In the genomic region with DNA sequence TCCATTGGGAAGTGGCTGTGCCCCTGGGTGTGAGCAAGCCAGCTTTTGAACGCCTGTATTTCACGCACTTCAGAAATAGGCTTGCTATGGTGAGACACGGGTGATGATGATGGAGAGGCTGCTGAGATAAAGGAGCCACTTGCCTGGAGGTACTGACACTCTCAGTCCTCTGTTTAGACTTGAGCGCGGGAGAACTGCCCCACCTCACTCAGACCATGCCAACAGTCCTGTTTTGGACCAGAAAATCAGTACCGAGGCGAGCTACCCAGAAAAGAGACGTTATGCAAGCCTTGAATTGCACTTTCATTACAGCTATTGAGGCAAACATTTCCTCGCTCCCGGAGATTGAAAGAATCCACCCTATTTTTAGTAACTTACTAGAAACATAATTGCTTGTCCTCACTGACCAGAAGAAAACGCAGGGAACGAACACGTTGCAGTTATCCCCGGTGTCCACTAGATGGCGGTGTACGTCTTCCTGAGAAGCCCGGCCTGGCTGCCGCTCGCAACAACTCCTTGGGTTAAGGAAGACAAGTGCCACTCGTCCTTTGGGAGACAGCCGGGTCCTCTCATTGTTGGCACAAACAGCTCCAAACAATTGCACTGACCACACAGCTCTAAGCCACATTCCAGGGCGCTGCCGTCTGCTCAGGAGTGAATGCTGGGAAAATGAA, we compare ENCODE assay signal across 8 cellular contexts.
A peak's percentile ranks its signal among the peaks of the same experiment; 100 is the strongest.
DNase-seq lines count a peak whose midpoint lies in the region; ATAC-seq and TF ChIP-seq lines count a peak whose summit lies in the region.

No MANE protein-coding gene starts in this region.

- H3K23ac ChIP-seq in trophoblast cell (ENCODE audit: low read length) = no peak overlapping the region

- ATAC-seq in SK-N-SH treated with all-trans-retinoic acid at 6 μM for 48 hours (peak; percentile 92), Right ventricle myocardium superior (ENCODE audit: poor library complexity) (peak; percentile 93)
- no peak for ATAC-seq in activated naive CD8-positive, alpha-beta T cell treated with anti-CD3 and anti-CD28 coated beads, Interleukin-2, amount 10 ng/mL, durations not matched to agents 7 days and 5 days (ENCODE audit: low read depth)

- no peak overlapping the region for H3K18ac ChIP-seq in trophoblast cell (ENCODE audit: low read length)

- DNase-seq in HAP-1 (ENCODE audit: low spot score in 2 of 2) (peak; percentile 80 to 90), MM.1S (peak; percentile 80), Right ventricle myocardium superior (peak; percentile 84), trophoblast cell (peak; percentile 71 to 90), type B pancreatic cell (ENCODE audit: extremely low spot score, unreplicated experiment) (peak; percentile 85)
- peak; percentile 60 for DNase-seq in activated naive CD8-positive, alpha-beta T cell treated with anti-CD3 and anti-CD28 coated beads, Interleukin-2, amount 10 ng/mL, durations not matched to agents 7 days and 5 days

- H3K9me3 ChIP-seq in DOHH2 (ENCODE audit: control insufficient read depth, insufficient read depth, low read length) (no peaks in the 10 kb centered on the region), HAP-1 (no peaks in the 10 kb centered on the region), MM.1S (replicated peaks; ENCODE audit: insufficient read depth, low read length) (no peaks in the 10 kb centered on the region), trophoblast cell (ENCODE audit: insufficient read depth, low read depth, low read length) (peaks cover 2% of the 10 kb centered on the region)

- H3K4me3 Mint-ChIP-seq in activated naive CD8-positive, alpha-beta T cell treated with anti-CD3 and anti-CD28 coated beads, Interleukin-2, amount 10 ng/mL, durations not matched to agents 7 days and 5 days = no peak overlapping the region
- peak overlapping the region; percentile 80 for H3K4me3 Mint-ChIP-seq in type B pancreatic cell

- POLR2A ChIA-PET in activated naive CD8-positive, alpha-beta T cell treated with anti-CD3 and anti-CD28 coated beads, Interleukin-2, amount 10 ng/mL, durations not matched to agents 7 days and 5 days (lab: Charles Lee) = no interaction called here

- no peaks in the 10 kb centered on the region for H3K9me3 Mint-ChIP-seq in activated naive CD8-positive, alpha-beta T cell treated with anti-CD3 and anti-CD28 coated beads, Interleukin-2, amount 10 ng/mL, durations not matched to agents 7 days and 5 days
- no peaks in the 10 kb centered on the region for H3K9me3 Mint-ChIP-seq in type B pancreatic cell

- no peaks in the 10 kb centered on the region for H3K4me1 ChIP-seq in DOHH2 (ENCODE audit: control insufficient read depth, low read length)
- H3K4me1 ChIP-seq in HAP-1 = peaks cover 34% of the 10 kb centered on the region
- no peaks in the 10 kb centered on the region for H3K4me1 ChIP-seq in MM.1S (ENCODE audit: low read length)
- peaks cover 8% of the 10 kb centered on the region in 2 experiments for H3K4me1 ChIP-seq in trophoblast cell (ENCODE audit: control insufficient read depth in 1 of 2, insufficient read depth in 2 of 2, low read length in 2 of 2)

- peaks cover 16% of the 10 kb centered on the region for H3K27me3 Mint-ChIP-seq in activated naive CD8-positive, alpha-beta T cell treated with anti-CD3 and anti-CD28 coated beads, Interleukin-2, amount 10 ng/mL, durations not matched to agents 7 days and 5 days
- peaks cover 34% of the 10 kb centered on the region for H3K27me3 Mint-ChIP-seq in type B pancreatic cell

- no peaks in the 10 kb centered on the region for H3K36me3 Mint-ChIP-seq in activated naive CD8-positive, alpha-beta T cell treated with anti-CD3 and anti-CD28 coated beads, Interleukin-2, amount 10 ng/mL, durations not matched to agents 7 days and 5 days
- H3K36me3 Mint-ChIP-seq in type B pancreatic cell = no peaks in the 10 kb centered on the region

- peak overlapping the region; percentile 7 for H2BK120ac ChIP-seq in trophoblast cell (ENCODE audit: insufficient read depth, low read length, poor library complexity)

- H3K9ac ChIP-seq in MM.1S (ENCODE audit: low read length) (no peak overlapping the region), trophoblast cell (ENCODE audit: low read length) (no peak overlapping the region)

- no peak overlapping the region for H2AK5ac ChIP-seq in trophoblast cell (ENCODE audit: low read length)

- peak overlapping the region; percentile 22 for H4K91ac ChIP-seq in trophoblast cell (ENCODE audit: low read depth, low read length)

- no peaks in the 10 kb centered on the region for H3K79me2 ChIP-seq in DOHH2 (ENCODE audit: control insufficient read depth, low read length)
- H3K79me2 ChIP-seq in MM.1S (ENCODE audit: low read length) = no peaks in the 10 kb centered on the region
- H3K79me2 ChIP-seq in trophoblast cell (ENCODE audit: control insufficient read depth, insufficient read depth, low read length, poor library complexity) = no peaks in the 10 kb centered on the region

- peak overlapping the region; percentile 50; the same call in 1 of the 2 replicates for H2AFZ ChIP-seq in MM.1S (ENCODE audit: low read length)
- no peak overlapping the region for H2AFZ ChIP-seq in trophoblast cell (ENCODE audit: insufficient read depth, low read length, poor library complexity)

- WGBS in trophoblast cell (ENCODE audit: extremely low coverage, insufficient coverage, insufficient read length) = no CpG with 5 or more reads among the region's 23 CpGs

- TF ChIP-seq CTCF in DOHH2 (IDR thresholded peaks at IDR 0.05; ENCODE audit: low read depth, low read length, poor library complexity, severe bottlenecking) (peak; percentile 92), MM.1S (IDR thresholded peaks at IDR 0.05; ENCODE audit: low read length) (peak; percentile 93), type B pancreatic cell (conservative IDR thresholded peaks at IDR 0.05) (peak; percentile 98)

- H2BK5ac ChIP-seq in trophoblast cell (ENCODE audit: low read depth, low read length, poor library complexity) = peak overlapping the region; percentile 50

- intact Hi-C loops in Right ventricle myocardium superior (cut with DNase I) = no loop called here

- H3K36me3 ChIP-seq in DOHH2 (ENCODE audit: control insufficient read depth, low read length) (no peaks in the 10 kb centered on the region), HAP-1 (replicated peaks) (no peaks in the 10 kb centered on the region), MM.1S (replicated peaks; ENCODE audit: insufficient read depth, low read length) (no peaks in the 10 kb centered on the region), trophoblast cell (ENCODE audit: control insufficient read depth in 1 of 2, insufficient read depth in 2 of 2, low read length in 2 of 2) (no peaks in the 10 kb centered on the region)

- H3K9me2 ChIP-seq in DOHH2 (replicated peaks; ENCODE audit: control insufficient read depth, low read length) (no peaks in the 10 kb centered on the region), MM.1S (replicated peaks; ENCODE audit: insufficient read depth, low read length) (no peaks in the 10 kb centered on the region)

- H3K4me3 ChIP-seq in DOHH2 (ENCODE audit: low read length) (no peak overlapping the region), HAP-1 (no peak overlapping the region), MM.1S (ENCODE audit: low read length) (no peak overlapping the region), trophoblast cell (ENCODE audit: low read depth, low read length) (no peak overlapping the region)

- H3K27me3 ChIP-seq in DOHH2 (ENCODE audit: control insufficient read depth, low read length) (peaks cover 3% of the 10 kb centered on the region; the same call in 1 of the 2 replicates), HAP-1 (ENCODE audit: low read depth) (no peaks in the 10 kb centered on the region), MM.1S (replicated peaks; ENCODE audit: insufficient read depth, low read length) (no peaks in the 10 kb centered on the region), trophoblast cell (ENCODE audit: insufficient read depth, low read length) (no peaks in the 10 kb centered on the region)

- no peak overlapping the region for H3K4ac ChIP-seq in trophoblast cell (ENCODE audit: low read depth, low read length)

- H3K4me2 ChIP-seq in DOHH2 (ENCODE audit: low read length) = no peak overlapping the region
- no peak overlapping the region for H3K4me2 ChIP-seq in MM.1S (ENCODE audit: low read depth, low read length)
- H3K4me2 ChIP-seq in trophoblast cell (ENCODE audit: low read length) = peak overlapping the region; percentile 38

- no peaks in the 10 kb centered on the region for H3F3A ChIP-seq in DOHH2 (ENCODE audit: control insufficient read depth, insufficient read depth)
- no peaks in the 10 kb centered on the region for H3F3A ChIP-seq in MM.1S (ENCODE audit: insufficient read depth, low read length)

- no peak overlapping the region for H3K27ac Mint-ChIP-seq in activated naive CD8-positive, alpha-beta T cell treated with anti-CD3 and anti-CD28 coated beads, Interleukin-2, amount 10 ng/mL, durations not matched to agents 7 days and 5 days
- H3K27ac Mint-ChIP-seq in type B pancreatic cell = peak overlapping the region; percentile 57

- H3K4me1 Mint-ChIP-seq in activated naive CD8-positive, alpha-beta T cell treated with anti-CD3 and anti-CD28 coated beads, Interleukin-2, amount 10 ng/mL, durations not matched to agents 7 days and 5 days = peaks cover 5% of the 10 kb centered on the region
- peaks cover 46% of the 10 kb centered on the region for H3K4me1 Mint-ChIP-seq in type B pancreatic cell (ENCODE audit: unreplicated experiment)

- in situ Hi-C loops in HAP-1 (cut with MboI; ENCODE audit: low sequenced_read_pairs) = no loop called here

- no peak overlapping the region for H4K8ac ChIP-seq in trophoblast cell (ENCODE audit: low read depth, low read length)

- H3K27ac ChIP-seq in DOHH2 (ENCODE audit: low read depth, low read length) = no peak overlapping the region
- no peak overlapping the region for H3K27ac ChIP-seq in MM.1S (ENCODE audit: low read length)
- no peak overlapping the region for H3K27ac ChIP-seq in trophoblast cell (ENCODE audit: low read depth, low read length)

- peaks cover 4% of the 10 kb centered on the region for H3K79me1 ChIP-seq in trophoblast cell (ENCODE audit: low read length)

- H4K12ac ChIP-seq in trophoblast cell (ENCODE audit: low read depth, low read length) = no peak overlapping the region

- no peaks in the 10 kb centered on the region for H4K20me1 ChIP-seq in DOHH2 (ENCODE audit: control insufficient read depth, insufficient read depth, low read depth, low read length)
- no peaks in the 10 kb centered on the region for H4K20me1 ChIP-seq in MM.1S (ENCODE audit: insufficient read depth, low read length)

- H2BK12ac ChIP-seq in trophoblast cell (ENCODE audit: low read length) = peak overlapping the region; percentile 55

- H3K14ac ChIP-seq in trophoblast cell (ENCODE audit: low read length) = no peak overlapping the region

TF ChIP-seq in SK-N-SH treated with all-trans-retinoic acid at 6 μM for 48 hours, 23 proteins besides CTCF, POLR2A, EP300 and RAD21 (continues in another document):
- no peak for TF ChIP-seq ESRRG (CRISPR knock-in tag; IDR thresholded peaks at IDR 0.05)
- TF ChIP-seq ISL1 (CRISPR knock-in tag; IDR thresholded peaks at IDR 0.05) = no peak
- no peak for TF ChIP-seq SNAI2 (CRISPR knock-in tag; IDR thresholded peaks at IDR 0.05)
- TF ChIP-seq CSDC2 (CRISPR knock-in tag; IDR thresholded peaks at IDR 0.05) = no peak
- no peak for TF ChIP-seq GLIS3 (CRISPR knock-in tag; IDR thresholded peaks at IDR 0.05)
